Comparison of ENCODE assay signal across 1 cellular context in genomic region chr1:218164111-218164929, GRCh38.
TF ChIP-seq lines count a peak whose summit lies in the region.

No MANE protein-coding gene starts in this region.

TF ChIP-seq in HEK293, 187 proteins besides CTCF, POLR2A, EP300 and RAD21 (continued from another document and continues in another):
- TF ChIP-seq HOXA7 (CRISPR knock-in tag; IDR thresholded peaks at IDR 0.05; ENCODE audit: borderline replicate concordance): no peak
- no peak for TF ChIP-seq GFI1B (tag by site-specific recombination; IDR thresholded peaks at IDR 0.05)
- no peak for TF ChIP-seq ZNF626 (tag by site-specific recombination; IDR thresholded peaks at IDR 0.05)
- no peak for TF ChIP-seq ZNF76 (tag by site-specific recombination; IDR thresholded peaks at IDR 0.05; ENCODE audit: borderline replicate concordance, low read depth)
- TF ChIP-seq ZNF768 (tag by site-specific recombination; IDR thresholded peaks at IDR 0.05): no peak
- no peak for TF ChIP-seq ZNF580 (tag by site-specific recombination; IDR thresholded peaks at IDR 0.05)
- no peak for TF ChIP-seq PRDM2 (tag by site-specific recombination; IDR thresholded peaks at IDR 0.05; ENCODE audit: borderline replicate concordance)
- TF ChIP-seq ZNF488 (tag by site-specific recombination; IDR thresholded peaks at IDR 0.05): no peak
- TF ChIP-seq ZNF223 (tag by site-specific recombination; IDR thresholded peaks at IDR 0.05): peak; percentile 93
- no peak for TF ChIP-seq ZNF529 (tag by site-specific recombination; IDR thresholded peaks at IDR 0.05; ENCODE audit: insufficient replicate concordance)
- no peak for TF ChIP-seq ZSCAN4 (tag by site-specific recombination; IDR thresholded peaks at IDR 0.05)
- peak; percentile 46; the same call in 1 of the 2 replicates for TF ChIP-seq ZBTB48 (tag by site-specific recombination; IDR thresholded peaks at IDR 0.05)
- no peak for TF ChIP-seq ZNF174 (tag by site-specific recombination; IDR thresholded peaks at IDR 0.05)
- TF ChIP-seq GLIS2 (tag by site-specific recombination; IDR thresholded peaks at IDR 0.05): peak; percentile 63
- no peak for TF ChIP-seq ZNF184 (tag by site-specific recombination; IDR thresholded peaks at IDR 0.05)
- no peak for TF ChIP-seq ZSCAN5A (tag by site-specific recombination; IDR thresholded peaks at IDR 0.05)
- no peak for TF ChIP-seq ZNF707 (tag by site-specific recombination; IDR thresholded peaks at IDR 0.05)
- TF ChIP-seq ZNF433 (tag by site-specific recombination; IDR thresholded peaks at IDR 0.05; ENCODE audit: low read depth): no peak
- TF ChIP-seq ZNF341 (tag by site-specific recombination; IDR thresholded peaks at IDR 0.05; ENCODE audit: low read depth): peak; percentile 73
- peak; percentile 64 for TF ChIP-seq ZBTB20 (tag by site-specific recombination; IDR thresholded peaks at IDR 0.05)
- TF ChIP-seq KLF16 (tag by site-specific recombination; IDR thresholded peaks at IDR 0.05): no peak
- peak; percentile 23; the same call in 1 of the 2 replicates for TF ChIP-seq ZBTB8A (tag by site-specific recombination; IDR thresholded peaks at IDR 0.05)
- no peak for TF ChIP-seq ZNF785 (tag by site-specific recombination; IDR thresholded peaks at IDR 0.05)
- TF ChIP-seq ZNF398 (tag by site-specific recombination; IDR thresholded peaks at IDR 0.05): peak; percentile 34
- no peak for TF ChIP-seq ZNF280C (tag by site-specific recombination; IDR thresholded peaks at IDR 0.05)
- TF ChIP-seq ZNF114 (tag by site-specific recombination; IDR thresholded peaks at IDR 0.05): no peak
- TF ChIP-seq ZNF362 (tag by site-specific recombination; IDR thresholded peaks at IDR 0.05): no peak
- TF ChIP-seq BCL11B (tag by site-specific recombination; IDR thresholded peaks at IDR 0.05; ENCODE audit: low read depth): no peak
- TF ChIP-seq ZNF10 (tag by site-specific recombination; IDR thresholded peaks at IDR 0.05): no peak
- no peak for TF ChIP-seq HOXC10 (CRISPR knock-in tag; IDR thresholded peaks at IDR 0.05)
- TF ChIP-seq ZNF404 (tag by site-specific recombination; IDR thresholded peaks at IDR 0.05): no peak
- TF ChIP-seq ZNF596 (tag by site-specific recombination; IDR thresholded peaks at IDR 0.05): 0 out of 2 replicates have a peak, but pooled peaks have one; percentile 6
- TF ChIP-seq OSR2 (tag by site-specific recombination; IDR thresholded peaks at IDR 0.05): no peak
- no peak for TF ChIP-seq ZNF266 (tag by site-specific recombination; IDR thresholded peaks at IDR 0.05; ENCODE audit: low read depth)
- no peak for TF ChIP-seq ZNF639 (tag by site-specific recombination; IDR thresholded peaks at IDR 0.05)
- TF ChIP-seq ZNF335 (tag by site-specific recombination; conservative IDR thresholded peaks at IDR 0.05): peak; percentile 53; the same call in 1 of the 2 replicates
- TF ChIP-seq MYNN (tag by site-specific recombination; IDR thresholded peaks at IDR 0.05; ENCODE audit: borderline replicate concordance): no peak
- TF ChIP-seq ZFP3 (tag by site-specific recombination; IDR thresholded peaks at IDR 0.05; ENCODE audit: low read depth): no peak
- no peak for TF ChIP-seq ZSCAN30 (tag by site-specific recombination; IDR thresholded peaks at IDR 0.05)
- TF ChIP-seq PRDM1 (tag by site-specific recombination; IDR thresholded peaks at IDR 0.05): no peak
- no peak for TF ChIP-seq ZEB2 (tag by site-specific recombination; IDR thresholded peaks at IDR 0.05)
- TF ChIP-seq ZNF791 (tag by site-specific recombination; IDR thresholded peaks at IDR 0.05): no peak
- TF ChIP-seq ZNF664 (tag by site-specific recombination; IDR thresholded peaks at IDR 0.05): no peak
- no peak for TF ChIP-seq OVOL3 (tag by site-specific recombination; IDR thresholded peaks at IDR 0.05)
- TF ChIP-seq ZBTB44 (tag by site-specific recombination; IDR thresholded peaks at IDR 0.05): 0 out of 2 replicates have a peak, but pooled peaks have one; percentile 3
- no peak for TF ChIP-seq ZNF146 (tag by site-specific recombination; IDR thresholded peaks at IDR 0.05)
- no peak for TF ChIP-seq ZNF677 (tag by site-specific recombination; IDR thresholded peaks at IDR 0.05)
